ENCODE assay signal across 11 cellular contexts in genomic region chr1:8763888-8764287, GRCh38. TPM values are rescaled to one million over a fixed set of nuclear protein-coding genes. Genes with fewer than 3 reads are reported as not detected.
DNase-seq lines count a peak whose midpoint lies in the region; ATAC-seq, FAIRE-seq and TF ChIP-seq lines count a peak whose summit lies in the region.
"Had no signal": no experiment of that assay in that cellular context is flagged by ENCODE, and none has a peak within 500 bp of the region (broad histone marks: within the 10 kb centered on the region; RNA-seq: fewer than 3 reads in every experiment).

No MANE protein-coding gene starts in this region.

- H3K36me3 Mint-ChIP-seq in IgD-negative memory B cell, result peaks cover 2% of the 10 kb centered on the region

- H3K27ac Mint-ChIP-seq in IgD-negative memory B cell, result no peak overlapping the region

- no peaks in the 10 kb centered on the region for H3K9me3 ChIP-seq in left ventricle myocardium inferior (replicated peaks)
- H3K9me3 ChIP-seq in H1 (ENCODE audit: insufficient read depth in 2 of 2, low read depth in 1 of 2, low read length in 1 of 2), result no peaks in the 10 kb centered on the region
- no peaks in the 10 kb centered on the region for H3K9me3 ChIP-seq in uterus

- no peaks in the 10 kb centered on the region for H3K23me2 ChIP-seq in H1 (ENCODE audit: low read depth, low read length)

- H3K18ac ChIP-seq in H1 (ENCODE audit: extremely low read depth, low read length), result no peak overlapping the region

- peaks cover 0 to 84% of the 10 kb centered on the region in 2 experiments; a peak in 2 of 4 replicates for H3K79me2 ChIP-seq in H1 (ENCODE audit: control insufficient read depth in 1 of 2, insufficient read depth in 2 of 2, low read length in 2 of 2)

- peak overlapping the region in 3 of 4 donors; percentile 47 to 75 (median 72) for H3K4me3 Mint-ChIP-seq in IgD-negative memory B cell

- H4K91ac ChIP-seq in H1 (replicated peaks; ENCODE audit: insufficient read length, low read length), result no peak overlapping the region

- H3K27me3 ChIP-seq in left ventricle myocardium inferior (ENCODE audit: low read depth), result no peaks in the 10 kb centered on the region
- no peaks in the 10 kb centered on the region for H3K27me3 ChIP-seq in H1 (replicated peaks in 1 of 4; ENCODE audit: control insufficient read depth in 3 of 4, extremely low read depth in 1 of 4, insufficient read depth in 3 of 4, low read length in 3 of 4)
- no peaks in the 10 kb centered on the region for H3K27me3 ChIP-seq in uterus

- H4K8ac ChIP-seq in H1 (ENCODE audit: extremely low read depth, insufficient read depth, low read length), result no peak overlapping the region

- no peak overlapping the region for H3K56ac ChIP-seq in H1 (replicated peaks; ENCODE audit: insufficient read length, low read depth, low read length)

- no peak overlapping the region for H3K14ac ChIP-seq in H1 (ENCODE audit: insufficient read length)

- H3K23ac ChIP-seq in H1 (ENCODE audit: insufficient read length), result no peak overlapping the region

- 89% methylated on average over 4 of the region's 4 CpGs; no CpG with 5 or more reads in 1 of the 2 experiments for WGBS in H1 (ENCODE audit: extremely low coverage in 1 of 2, insufficient coverage in 1 of 2, insufficient read length in 1 of 2, insufficient replicate concordance in 2 of 2, low coverage in 1 of 2, low lambda C conversion rate in 2 of 2, missing lambda C conversion rate in 1 of 2), 2 experiments

- H3K4ac ChIP-seq in H1 (replicated peaks; ENCODE audit: insufficient read length, low read depth, low read length), result no peak overlapping the region

- H2AFZ ChIP-seq in H1 (ENCODE audit: low read length), result no peak overlapping the region

- POLR2A ChIA-PET in H1 (lab: Charles Lee; ENCODE audit: partially characterized antibody), result interaction anchor here (0.7 to 1.4 kb wide), 3 partner anchors 19 to 93 kb away, joined by 3 to 4 read pairs (median 3); no protein-coding TSS in a partner anchor

- H3K4me1 Mint-ChIP-seq in IgD-negative memory B cell, result peaks cover 24 to 26% (median 25%) of the 10 kb centered on the region in 3 donors

- DNase-seq in left ventricle myocardium superior (no peak), left ventricle myocardium inferior (no peak), H1 (ENCODE audit: low read depth in 1 of 2, low spot score in 2 of 2) (no peak), uterus (peak in 1 of 2 donors; percentile 75), omental fat pad (ENCODE audit: low spot score) (no peak), dedifferentiated amniotic fluid mesenchymal stem cell (ENCODE audit: extremely low spot score) (no peak), kidney tubule cell (ENCODE audit: low spot score) (no peak)
- DNase-seq: activated effector memory CD4-positive, alpha-beta T cell treated with anti-CD3 and anti-CD28 coated beads, Interleukin-2, amount 50 U/mL, for 16 hours; NCI-H510A treated with DMSO at 0.1 percent for 48 hours had no signal

- TF ChIP-seq POLR2A in H1 (IDR thresholded peaks at IDR 0.05; ENCODE audit: control extremely low read depth in 1 of 2, low read depth in 2 of 2, low read length in 2 of 2) (no peak), uterus (IDR thresholded peaks at IDR 0.05) (no peak)

- H4K5ac ChIP-seq in H1 (ENCODE audit: insufficient read length, low read depth, low read length), result no peak overlapping the region

- peaks cover 9% of the 10 kb centered on the region for H3K79me1 ChIP-seq in H1 (ENCODE audit: low read depth, low read length)

- H2BK5ac ChIP-seq in H1 (ENCODE audit: low read depth, low read length), result no peak overlapping the region

- no peak overlapping the region for H3K4me2 ChIP-seq in H1 (ENCODE audit: insufficient read depth in 1 of 2, low read depth in 2 of 2, low read length in 2 of 2)

- no peak overlapping the region for H3K9ac ChIP-seq in H1 (replicated peaks in 1 of 4; ENCODE audit: extremely low read depth in 1 of 4, low read depth in 3 of 4, low read length in 3 of 4)

- peak; percentile 63 for ATAC-seq in left ventricle myocardium superior
- ATAC-seq in omental fat pad (ENCODE audit: low FRiP score), result no peak

- no peaks in the 10 kb centered on the region for H3K36me3 ChIP-seq in left ventricle myocardium inferior
- H3K36me3 ChIP-seq in H1 (ENCODE audit: control insufficient read depth in 2 of 4, insufficient read depth in 4 of 4, low read length in 3 of 4), result no peaks in the 10 kb centered on the region
- H3K36me3 ChIP-seq in uterus, result no peaks in the 10 kb centered on the region

- no peak overlapping the region for H2BK120ac ChIP-seq in H1 (replicated peaks; ENCODE audit: low read depth, low read length)

- FAIRE-seq in H1 (lab: Jason Lieb, UNC), result peak; percentile 68
- FAIRE-seq: islet of Langerhans had no signal

- no peak overlapping the region for H2BK12ac ChIP-seq in H1 (ENCODE audit: low read depth, low read length)

- TF ChIP-seq EP300 in H1 (IDR thresholded peaks at IDR 0.05; ENCODE audit: borderline replicate concordance in 1 of 2, low read depth in 2 of 2, low read length in 2 of 2), result no peak

- H3K9me3 Mint-ChIP-seq in IgD-negative memory B cell, result no peaks in the 10 kb centered on the region

- H3K4me1 ChIP-seq in left ventricle myocardium inferior (peaks cover 21% of the 10 kb centered on the region), H1 (replicated peaks in 1 of 4; ENCODE audit: control insufficient read depth in 3 of 4, insufficient read depth in 4 of 4, low read length in 3 of 4) (peaks cover 0 to 3% (median 0%) of the 10 kb centered on the region in 4 experiments; a peak in 1 of 7 replicates), uterus (peaks cover 0 to 8% of the 10 kb centered on the region in 2 donors)

- no peaks in the 10 kb centered on the region for H3K27me3 Mint-ChIP-seq in IgD-negative memory B cell

- peaks cover 2% of the 10 kb centered on the region in 2 experiments for H4K20me1 ChIP-seq in H1 (replicated peaks in 1 of 2; ENCODE audit: control insufficient read depth in 1 of 2, insufficient read depth in 2 of 2, low read length in 2 of 2)

- H3K4me3 ChIP-seq in left ventricle myocardium inferior (no peak overlapping the region), H1 (ENCODE audit: extremely low read depth in 1 of 4, insufficient read depth in 2 of 4, low read depth in 3 of 4, low read length in 4 of 4) (no peak overlapping the region), uterus (no peak overlapping the region)

- TF ChIP-seq CTCF in left ventricle myocardium inferior (IDR thresholded peaks at IDR 0.05; ENCODE audit: borderline replicate concordance), result no peak
- TF ChIP-seq CTCF in H1 (IDR thresholded peaks at IDR 0.05; ENCODE audit: control extremely low read depth in 1 of 3, insufficient read depth in 1 of 3, low read depth in 1 of 3, low read length in 3 of 3), result peak in 2 of 3 experiments; percentile 51 to 65; a peak in 3 of 4 replicates
- TF ChIP-seq CTCF in uterus (IDR thresholded peaks at IDR 0.05), result no peak
- TF ChIP-seq CTCF in omental fat pad (IDR thresholded peaks at IDR 0.05), result no peak

- intact Hi-C loops in left ventricle myocardium superior (cut with micrococcal nuclease) (no loop called here), left ventricle myocardium inferior (cut with micrococcal nuclease) (no loop called here), uterus (cut with DNase I; ENCODE audit: low total_unique reads) (no loop called here)

- H3K27ac ChIP-seq in left ventricle myocardium inferior (replicated peaks) (no peak overlapping the region), H1 (ENCODE audit: low read depth, low read length) (no peak overlapping the region), uterus (peak overlapping the region; percentile 54 to 65)

- H2BK20ac ChIP-seq in H1 (ENCODE audit: low read length), result no peak overlapping the region

- no peak overlapping the region for H2BK15ac ChIP-seq in H1 (ENCODE audit: low read length)

- CTCF ChIA-PET in H1 (lab: Charles Lee; ENCODE audit: partially characterized antibody), result interaction anchor here (0.8 to 2.0 kb wide), 4 partner anchors 9 to 243 kb away, joined by 3 to 7 read pairs (median 6); no protein-coding TSS in a partner anchor

- H2AK5ac ChIP-seq in H1 (ENCODE audit: low read depth, low read length), result no peak overlapping the region

- peak in 1 of 2 experiments; percentile 10; a peak in 1 of 4 replicates for TF ChIP-seq RAD21 in H1 (IDR thresholded peaks at IDR 0.05 in 1 of 2, conservative IDR thresholded peaks at IDR 0.05 in 1 of 2; ENCODE audit: low read depth in 2 of 2, low read length in 2 of 2)

TF ChIP-seq in H1, 55 proteins besides CTCF, POLR2A, EP300 and RAD21:
- peak in 1 of 2 experiments; percentile 53; a peak in 1 of 4 replicates for TF ChIP-seq SIN3A (conservative IDR thresholded peaks at IDR 0.05 in 1 of 2, IDR thresholded peaks at IDR 0.05 in 1 of 2; ENCODE audit: low read depth in 1 of 2, low read length in 2 of 2)
- TF ChIP-seq RBBP5 (IDR thresholded peaks at IDR 0.05; ENCODE audit: borderline replicate concordance, low read depth, low read length), result no peak
- no peak for TF ChIP-seq TAF7 (optimal IDR thresholded peaks at IDR 0.05; ENCODE audit: borderline replicate concordance, low read depth, low read length)

RNA-seq across cellular contexts. Expression of gene RERE, which starts 53.6 kb away (rescaled TPM):
- 115 TPM for total RNA-seq in left ventricle myocardium superior
- 141 TPM for total RNA-seq in left ventricle myocardium inferior
- polyA plus RNA-seq in IgD-negative memory B cell, result 24.9 TPM
- 126 and 142 TPM in 2 replicates for total RNA-seq in H1 (2021; fragmentation: NEBNext Ultra II Directional; extraction: Animal tissue kit (Norgen Biotek cat#: 25700))
- polyA plus RNA-seq in H1 (2011; rRNA removed), result 15.3 and 17.5 TPM in 2 replicates
- polyA plus RNA-seq in H1 (2011; cell fraction: cytosol; rRNA removed), result 10.6 TPM
- polyA plus RNA-seq in H1 (2011; cell fraction: nucleus; rRNA removed), result 92.6 TPM
- polyA plus RNA-seq in H1 (2012, experiment 1 of 2), result 63.0 to 85.2 TPM (median 68.9 TPM) in 4 replicates
- 48.9 TPM for polyA plus RNA-seq in H1 (2012, experiment 2 of 2)
- polyA plus RNA-seq in H1 (2013, experiment 1 of 2), result 54.3 TPM
- polyA plus RNA-seq in H1 (2013, experiment 2 of 2), result 52.9 TPM
- polyA minus RNA-seq in H1 (2011; rRNA and poly(A)+ RNA removed), result 140 and 169 TPM in 2 replicates
- 66.2 TPM for polyA minus RNA-seq in H1 (2011; cell fraction: cytosol; rRNA and poly(A)+ RNA removed)
- 188 TPM for polyA minus RNA-seq in H1 (2011; cell fraction: nucleus; rRNA and poly(A)+ RNA removed)
- 1,000 to 10,000 TPM in 1 of 4 donors, 100 to 1,000 TPM in 2, 10 to 100 TPM in 1; 51.2 to 1,226 (median 253) TPM for total RNA-seq in uterus
- total RNA-seq in omental fat pad, result 100 to 1,000 TPM in 1 of 4 donors, 10 to 100 TPM in 3; 46.3 to 117 (median 55.4) TPM

Comparison
In these comparisons a context has a peak if more than half of its experiments do, and no peak if none do; other contexts are left out.
1. H3K27ac ChIP-seq: peak in uterus (2 of 2); none in left ventricle myocardium inferior (single experiment) and H1 (single experiment).
2. CTCF ChIP-seq: peak in H1 (2 of 3); none in left ventricle myocardium inferior (single experiment), uterus (0 of 4) and omental fat pad (0 of 3).